In the genomic region with DNA sequence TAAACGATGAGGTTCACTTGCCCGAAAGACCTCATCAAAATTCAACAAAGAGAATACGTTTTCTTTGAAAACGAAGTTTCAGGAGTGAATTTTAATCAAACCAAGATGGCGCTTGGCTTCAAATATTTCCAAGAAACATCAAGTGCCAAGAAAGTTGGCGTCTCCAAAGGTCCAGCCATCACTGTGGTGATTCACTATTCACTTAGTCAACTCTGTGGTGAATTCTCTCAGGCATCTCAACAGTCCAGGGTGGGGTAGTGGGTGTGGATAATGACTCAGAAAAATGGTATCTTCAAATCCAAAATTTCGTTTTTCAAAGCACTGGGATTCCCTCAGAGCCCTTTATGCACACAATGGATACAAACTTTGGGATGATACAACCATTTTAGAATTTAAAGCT, we compare ENCODE assay signal across 16 cellular contexts.
DNase-seq lines count a peak whose midpoint lies in the region; ATAC-seq and TF ChIP-seq lines count a peak whose summit lies in the region.
"Had no signal": no experiment of that assay in that cellular context is flagged by ENCODE, and none has a peak within 500 bp of the region (broad histone marks: within the 10 kb centered on the region; RNA-seq: fewer than 3 reads in every experiment).

No MANE protein-coding gene starts in this region.

- no peaks in the 10 kb centered on the region for H3K4me1 Mint-ChIP-seq in Calu3 (ENCODE audit: low read depth, unreplicated experiment)

- no peaks in the 10 kb centered on the region for H3K27me3 ChIP-seq in PC-3 (ENCODE audit: low read length)
- H3K27me3 ChIP-seq: ovary had no signal

- H3K27ac Mint-ChIP-seq in Calu3 (ENCODE audit: unreplicated experiment) = no peak overlapping the region
- H3K27ac Mint-ChIP-seq: CD8-positive, alpha-beta memory T cell had no signal

- H3K4me1 ChIP-seq in PC-3 (ENCODE audit: insufficient read depth, low read length) = peaks cover 14% of the 10 kb centered on the region

- intact Hi-C loops in Calu3 (cut with micrococcal nuclease; ENCODE audit: unreplicated experiment) = no loop called here
- intact Hi-C loops in PC-3 (cut with micrococcal nuclease) = loop anchor here (1.0 kb wide), 1 partner anchor 34 kb away; no protein-coding TSS in a partner anchor
- intact Hi-C loops in head of caudate nucleus (cut with DNase I) = no loop called here

- peak overlapping the region; percentile 83 for H3K27ac ChIP-seq in PC-3 (ENCODE audit: low read length)
- H3K27ac ChIP-seq: ovary had no signal

- H3K9me3 ChIP-seq in PC-3 (ENCODE audit: low read length) = no peaks in the 10 kb centered on the region
- H3K9me3 ChIP-seq: ovary had no signal

- no peaks in the 10 kb centered on the region for H3K79me2 ChIP-seq in PC-3 (ENCODE audit: low read length)

- H3K4me3 Mint-ChIP-seq in Calu3 (ENCODE audit: low read depth, unreplicated experiment) = no peak overlapping the region
- H3K4me3 Mint-ChIP-seq: CD8-positive, alpha-beta memory T cell had no signal

- H3K36me3 ChIP-seq in PC-3 (ENCODE audit: low read depth, low read length) = peaks cover 17% of the 10 kb centered on the region; the same call in 1 of the 2 replicates
- H3K36me3 ChIP-seq: ovary had no signal

- no peaks in the 10 kb centered on the region for H4K20me1 ChIP-seq in PC-3 (ENCODE audit: low read length)

- H3K9me3 Mint-ChIP-seq in Calu3 (ENCODE audit: low read depth, unreplicated experiment) = no peaks in the 10 kb centered on the region
- H3K9me3 Mint-ChIP-seq: CD8-positive, alpha-beta memory T cell had no signal

- H3K27me3 Mint-ChIP-seq in Calu3 (ENCODE audit: unreplicated experiment) = no peaks in the 10 kb centered on the region
- H3K27me3 Mint-ChIP-seq: CD8-positive, alpha-beta memory T cell had no signal

- no peaks in the 10 kb centered on the region for H3F3A ChIP-seq in PC-3 (ENCODE audit: low read length, unreplicated experiment)

- no peak overlapping the region for H2AFZ ChIP-seq in PC-3 (ENCODE audit: low read length)

- H3K4me3 ChIP-seq in PC-3 (ENCODE audit: low read length) = no peak overlapping the region
- no peak overlapping the region for H3K4me3 ChIP-seq in choroid plexus epithelial cell (ENCODE audit: low read depth, low read length)
- H3K4me3 ChIP-seq: ovary had no signal

- DNase-seq in Calu3 (peak; percentile 7), PC-3 (peak; percentile 93), choroid plexus epithelial cell (ENCODE audit: low read depth) (peak; percentile 64), myocyte (ENCODE audit: low read depth) (peak; percentile 93), cortex of kidney (lab: John Stamatoyannopoulos, UW) (no peak), head of caudate nucleus (no peak), NCI-H526 (lab: John Stamatoyannopoulos, UW) (no peak), ureter (ENCODE audit: low spot score) (no peak)
- DNase-seq: activated CD4-positive, CD25-positive, alpha-beta regulatory T cell; activated T-cell treated with anti-CD3 and anti-CD28 coated beads, Interleukin-2, amount 50 U/mL, for 48 hours; CD8-positive, alpha-beta memory T cell; central memory CD4-positive, alpha-beta T cell; NCI-H345; ovary; stimulated activated CD4-positive, alpha-beta T cell treated with anti-CD3 and anti-CD28 coated beads, Interleukin-1b, Interleukin-23, amount 100 ng/mL, for 48 hours; stimulated activated naive CD4-positive, alpha-beta T cell had no signal

- H3K4me2 ChIP-seq in PC-3 (ENCODE audit: low read length) = peak overlapping the region; percentile 49; the same call in 1 of the 2 replicates

- peak; percentile 99 for ATAC-seq in PC-3

- peak overlapping the region; percentile 26; the same call in 1 of the 2 replicates for H3K9ac ChIP-seq in PC-3 (ENCODE audit: low read length)

- TF ChIP-seq CTCF in Calu3 (IDR thresholded peaks at IDR 0.05; ENCODE audit: unreplicated experiment) (no peak), PC-3 (conservative IDR thresholded peaks at IDR 0.05; ENCODE audit: low read depth, low read length) (no peak), choroid plexus epithelial cell (conservative IDR thresholded peaks at IDR 0.05; ENCODE audit: low read depth, low read length) (no peak)

- CTCF ChIA-PET in Calu3 (lab: Charles Lee) (no interaction called here), PC-3 (lab: Charles Lee) (interaction anchor here (1.3 kb wide), 1 partner anchor 11 kb away, joined by 8 read pairs; no protein-coding TSS in a partner anchor)

- H3K36me3 Mint-ChIP-seq in Calu3 (ENCODE audit: insufficient read depth, unreplicated experiment) = peaks cover 34% of the 10 kb centered on the region

- H3K9me2 ChIP-seq in PC-3 (replicated peaks; ENCODE audit: low read length) = no peaks in the 10 kb centered on the region

- BruUV-seq in Calu3 (replicated peaks; lab: Mats Ljungman, UMichigan) (no TSS peak), PC-3 (replicated peaks; lab: Mats Ljungman, UMichigan) (no TSS peak)

- POLR2A ChIA-PET in PC-3 (lab: Charles Lee; ENCODE audit: unreplicated experiment) = no interaction called here

Comparison
In these comparisons a context has a peak if more than half of its experiments do, and no peak if none do; other contexts are left out.
1. DNase-seq: peak in Calu3 (single experiment), PC-3 (single experiment), choroid plexus epithelial cell (single experiment) and myocyte (single experiment); none in cortex of kidney (single experiment), head of caudate nucleus (0 of 42), NCI-H526 (0 of 2) and ureter (single experiment).